In the genomic region with DNA sequence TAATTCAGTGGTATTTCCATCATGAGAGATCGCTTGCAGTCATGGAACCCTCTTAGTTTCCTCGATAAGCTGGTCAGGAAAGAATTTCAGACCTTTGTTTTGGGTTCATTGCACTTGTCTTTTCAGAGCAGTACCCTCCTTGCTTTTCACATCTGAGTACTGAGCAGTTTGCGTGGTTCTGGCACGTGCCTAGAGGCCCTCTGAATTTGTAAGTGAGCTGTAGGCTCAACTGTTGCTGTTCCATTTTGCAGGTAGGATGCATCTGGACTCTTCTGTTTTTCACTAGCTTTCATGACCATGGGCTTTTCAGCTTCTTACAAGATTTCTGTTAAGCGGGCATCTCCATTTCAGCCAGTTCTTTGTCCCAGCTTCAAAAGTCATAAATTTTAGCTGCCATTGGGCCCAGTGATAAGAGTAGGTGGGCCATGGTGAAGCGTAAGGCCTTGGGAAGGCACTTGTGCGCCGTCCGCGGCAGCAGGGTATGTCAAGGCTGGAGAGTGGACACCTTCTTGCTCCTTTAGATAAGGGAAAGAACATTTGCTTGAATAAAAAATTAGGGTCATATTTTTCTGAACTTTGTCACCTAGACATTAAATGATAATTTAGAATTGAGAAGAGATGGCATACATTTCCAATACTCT, we compare ENCODE assay signal across 17 cellular contexts. TPM values are rescaled to one million over a fixed set of nuclear protein-coding genes. Genes with fewer than 3 reads are reported as not detected.
A peak's percentile ranks its signal among the peaks of the same experiment; 100 is the strongest.
DNase-seq lines count a peak whose midpoint lies in the region; ATAC-seq and TF ChIP-seq lines count a peak whose summit lies in the region.
"Had no signal": no experiment of that assay in that cellular context is flagged by ENCODE, and none has a peak within 500 bp of the region (broad histone marks: within the 10 kb centered on the region; RNA-seq: fewer than 3 reads in every experiment).

No MANE protein-coding gene starts in this region.

- peak overlapping the region; percentile 18 for H3K4me2 ChIP-seq in SU-DHL-6 (ENCODE audit: low read depth, low read length, poor library complexity, severe bottlenecking)

- ATAC-seq in CD8-positive, alpha-beta T cell = no peak
- ATAC-seq in memory B cell (ENCODE audit: low read depth) = no peak

- peaks cover 63% of the 10 kb centered on the region for H3K4me1 Mint-ChIP-seq in T-helper 1 cell treated with Interleukin-12 subunit alpha and Interleukin-12 subunit beta and Interleukin-4 antibody, amounts not matched to agents 30 μg/mL and 1 μg/mL, for 36 hours (ENCODE audit: low read depth)
- H3K4me1 Mint-ChIP-seq in CD8-positive, alpha-beta T cell (ENCODE audit: low read depth) = peaks cover 75% of the 10 kb centered on the region
- peaks cover 55% of the 10 kb centered on the region for H3K4me1 Mint-ChIP-seq in memory B cell

- no peak overlapping the region for H3K4me3 Mint-ChIP-seq in T-helper 1 cell treated with Interleukin-12 subunit alpha and Interleukin-12 subunit beta and Interleukin-4 antibody, amounts not matched to agents 30 μg/mL and 1 μg/mL, for 36 hours
- no peak overlapping the region for H3K4me3 Mint-ChIP-seq in CD8-positive, alpha-beta T cell
- H3K4me3 Mint-ChIP-seq in memory B cell = no peak overlapping the region
- H3K4me3 Mint-ChIP-seq: H9 had no signal

- POLR2A ChIA-PET in CD8-positive, alpha-beta T cell (lab: Charles Lee) = no interaction called here

- intact Hi-C loops in CD8-positive, alpha-beta T cell (cut with DNase I, micrococcal nuclease) = no loop called here

- DNase-seq in T-helper 1 cell (no peak), memory B cell (ENCODE audit: low spot score in 2 of 2) (no peak), AG08395 (ENCODE audit: low spot score) (no peak)
- no peak for DNase-seq in CD8-positive, alpha-beta T cell
- no peak for DNase-seq in activated CD4-positive, CD25-positive, alpha-beta regulatory T cell treated with anti-CD3 and anti-CD28 coated beads, Interleukin-2, amount 50 U/mL, for 72 hours
- DNase-seq in stimulated activated CD4-positive, alpha-beta T cell treated with anti-CD3 and anti-CD28 coated beads, Interleukin-2, amount 100 ng/mL, for 48 hours = no peak
- DNase-seq: foreskin fibroblast, H9, mammary epithelial cell, NCI-H526, OCI-M1, Right ventricle myocardium superior, sigmoid colon had no signal

- no peaks in the 10 kb centered on the region for H3K9me3 ChIP-seq in CD8-positive, alpha-beta T cell (ENCODE audit: low read length)
- H3K9me3 ChIP-seq in SU-DHL-6 (ENCODE audit: insufficient read depth, low read length) = peaks cover 8% of the 10 kb centered on the region; the same call in 1 of the 2 replicates
- H3K9me3 ChIP-seq: sigmoid colon had no signal

- CTCF ChIA-PET in CD8-positive, alpha-beta T cell (lab: Charles Lee) = interaction anchor here (0.6 to 0.9 kb wide), 2 partner anchors 31 to 73 kb away, joined by 3 read pairs; no protein-coding TSS in a partner anchor

- H3K9me3 Mint-ChIP-seq in T-helper 1 cell treated with Interleukin-12 subunit alpha and Interleukin-12 subunit beta and Interleukin-4 antibody, amounts not matched to agents 30 μg/mL and 1 μg/mL, for 36 hours = no peaks in the 10 kb centered on the region
- no peaks in the 10 kb centered on the region for H3K9me3 Mint-ChIP-seq in CD8-positive, alpha-beta T cell
- H3K9me3 Mint-ChIP-seq in memory B cell = no peaks in the 10 kb centered on the region
- H3K9me3 Mint-ChIP-seq: H9 had no signal

- no peaks in the 10 kb centered on the region for H3K9me2 ChIP-seq in SU-DHL-6 (replicated peaks; ENCODE audit: insufficient read depth, low read length)

- H3F3A ChIP-seq in SU-DHL-6 (ENCODE audit: insufficient read depth) = peaks cover 45% of the 10 kb centered on the region

- no peak for TF ChIP-seq CTCF in CD8-positive, alpha-beta T cell (IDR thresholded peaks at IDR 0.05)
- TF ChIP-seq CTCF in SU-DHL-6 (IDR thresholded peaks at IDR 0.05; ENCODE audit: insufficient read depth, low read length, poor library complexity, severe bottlenecking) = no peak

- no peaks in the 10 kb centered on the region for H4K20me1 ChIP-seq in SU-DHL-6 (ENCODE audit: low read depth, low read length)

- H3K36me3 Mint-ChIP-seq in T-helper 1 cell treated with Interleukin-12 subunit alpha and Interleukin-12 subunit beta and Interleukin-4 antibody, amounts not matched to agents 30 μg/mL and 1 μg/mL, for 36 hours (ENCODE audit: low read depth) = peaks cover 15% of the 10 kb centered on the region
- peaks cover 15% of the 10 kb centered on the region for H3K36me3 Mint-ChIP-seq in CD8-positive, alpha-beta T cell
- peaks cover 3% of the 10 kb centered on the region for H3K36me3 Mint-ChIP-seq in memory B cell

- peak overlapping the region; percentile 45 for H3K27ac Mint-ChIP-seq in T-helper 1 cell treated with Interleukin-12 subunit alpha and Interleukin-12 subunit beta and Interleukin-4 antibody, amounts not matched to agents 30 μg/mL and 1 μg/mL, for 36 hours
- peak overlapping the region; percentile 55 for H3K27ac Mint-ChIP-seq in CD8-positive, alpha-beta T cell
- H3K27ac Mint-ChIP-seq in memory B cell = peak overlapping the region; percentile 96

- no peaks in the 10 kb centered on the region for H3K27me3 ChIP-seq in CD8-positive, alpha-beta T cell (ENCODE audit: insufficient read depth, low read length)
- H3K27me3 ChIP-seq in SU-DHL-6 (ENCODE audit: low read length) = no peaks in the 10 kb centered on the region
- H3K27me3 ChIP-seq: sigmoid colon had no signal

- no peaks in the 10 kb centered on the region for H3K27me3 Mint-ChIP-seq in T-helper 1 cell treated with Interleukin-12 subunit alpha and Interleukin-12 subunit beta and Interleukin-4 antibody, amounts not matched to agents 30 μg/mL and 1 μg/mL, for 36 hours (ENCODE audit: low read depth)
- no peaks in the 10 kb centered on the region for H3K27me3 Mint-ChIP-seq in CD8-positive, alpha-beta T cell (ENCODE audit: low read depth)
- no peaks in the 10 kb centered on the region for H3K27me3 Mint-ChIP-seq in memory B cell

- H3K4me3 ChIP-seq in CD8-positive, alpha-beta T cell (ENCODE audit: low read depth, low read length) = no peak overlapping the region
- H3K4me3 ChIP-seq in SU-DHL-6 (ENCODE audit: insufficient read depth, low read length, poor library complexity, severe bottlenecking) = no peak overlapping the region
- H3K4me3 ChIP-seq: sigmoid colon had no signal

- H3K4me1 ChIP-seq in CD8-positive, alpha-beta T cell (ENCODE audit: insufficient read depth, low read length) = peaks cover 18% of the 10 kb centered on the region
- H3K4me1 ChIP-seq: parathyroid adenoma had no signal

- H3K27ac ChIP-seq in CD8-positive, alpha-beta T cell (ENCODE audit: low read depth, low read length) = no peak overlapping the region
- peak overlapping the region; percentile 75 for H3K27ac ChIP-seq in SU-DHL-6 (ENCODE audit: low read depth, low read length)
- H3K27ac ChIP-seq: 22Rv1, parathyroid adenoma, sigmoid colon had no signal

- H2AFZ ChIP-seq in SU-DHL-6 (ENCODE audit: low read depth, low read length, severe bottlenecking) = no peak overlapping the region
- H2AFZ ChIP-seq: parathyroid adenoma had no signal

- no peak overlapping the region for H3K9ac ChIP-seq in SU-DHL-6 (ENCODE audit: low read length)
- H3K9ac ChIP-seq: parathyroid adenoma had no signal

- H3K36me3 ChIP-seq in CD8-positive, alpha-beta T cell (ENCODE audit: insufficient read depth, low read length) = no peaks in the 10 kb centered on the region
- no peaks in the 10 kb centered on the region for H3K36me3 ChIP-seq in SU-DHL-6 (ENCODE audit: low read length)
- H3K36me3 ChIP-seq: sigmoid colon had no signal

- peaks cover 35% of the 10 kb centered on the region for H3K79me2 ChIP-seq in SU-DHL-6 (ENCODE audit: insufficient read depth, low read length)

RNA-seq across cellular contexts. Expression of a gene that starts 35.8 kb away (rescaled TPM):
- total RNA-seq in CD8-positive, alpha-beta T cell = 10 to 100 TPM; 72.7 to 79.4 TPM

Comparison
In these comparisons a context has a peak if more than half of its experiments do, and no peak if none do; other contexts are left out.
1. H3K27ac Mint-ChIP-seq: peak in every context shown above with its lines; median percentile 96 in memory B cell; 55 in CD8-positive, alpha-beta T cell; 45 in T-helper 1 cell treated with Interleukin-12 subunit alpha and Interleukin-12 subunit beta and Interleukin-4 antibody, amounts not matched to agents 30 μg/mL and 1 μg/mL, for 36 hours.